7 cellular contexts compared by ENCODE assay signal in genomic region chr1:15741183-15741850, GRCh38. TPM values are rescaled to one million over a fixed set of nuclear protein-coding genes. Genes with fewer than 3 reads are reported as not detected.
DNase-seq lines count a peak whose midpoint lies in the region; ATAC-seq and TF ChIP-seq lines count a peak whose summit lies in the region.

No MANE protein-coding gene starts in this region.

- H3K27me3 Mint-ChIP-seq in activated T-helper 2 cell treated with anti-CD3 and anti-CD28 coated beads, Interferon-gamma antibody, Interleukin-2, Interleukin-4, amounts not matched to agents 10 μg/mL and 5 μg/mL and 100 μg/mL, durations not matched to agents 14 hours and 24 hours and 36 hours (ENCODE audit: low read depth): no peaks in the 10 kb centered on the region
- no peaks in the 10 kb centered on the region for H3K27me3 Mint-ChIP-seq in osteocyte (ENCODE audit: unreplicated experiment)

- TF ChIP-seq CTCF in RWPE2 (IDR thresholded peaks at IDR 0.05; ENCODE audit: poor library complexity, severe bottlenecking): peak; percentile 97
- peak in 3 of 4 experiments; percentile 79 to 88 (median 85) for TF ChIP-seq CTCF in gastroesophageal sphincter (IDR thresholded peaks at IDR 0.05)
- peak; percentile 79 for TF ChIP-seq CTCF in osteocyte (IDR thresholded peaks at IDR 0.05)
- TF ChIP-seq CTCF in tibial nerve (IDR thresholded peaks at IDR 0.05): peak; percentile 72 to 83 (median 77)

- 4 to 50% methylated on average over 2 to 4 of the region's 14 CpGs for WGBS in gastroesophageal sphincter (ENCODE audit: low coverage in 1 of 2), 2 donors
- WGBS in tibial nerve, 2 donors: 25 to 34% methylated on average over 14 of the region's 14 CpGs

- TF ChIP-seq EP300 in gastroesophageal sphincter (IDR thresholded peaks at IDR 0.05) (no peak), tibial nerve (IDR thresholded peaks at IDR 0.05) (peak in 1 of 2 donors; percentile 34)

- no peak overlapping the region for H3K27ac ChIP-seq in RWPE2 (ENCODE audit: poor library complexity, severe bottlenecking)
- no peak overlapping the region for H3K27ac ChIP-seq in gastroesophageal sphincter
- peak overlapping the region in 1 of 4 donors; percentile 62 for H3K27ac ChIP-seq in tibial nerve

- H3K4me1 ChIP-seq in RWPE2 (ENCODE audit: insufficient read depth, poor library complexity, severe bottlenecking) (no peaks in the 10 kb centered on the region), gastroesophageal sphincter (peaks cover 0 to 14% (median 5%) of the 10 kb centered on the region in 3 donors), tibial nerve (peaks cover 0 to 28% (median 7%) of the 10 kb centered on the region in 4 donors)

- ATAC-seq in GM18505 (IDR thresholded peaks at IDR 0.05; ENCODE audit: unreplicated experiment) (peak; percentile 62), RWPE2 (ENCODE audit: low read depth) (peak; percentile 93), gastroesophageal sphincter (peak; percentile 88)

- H3K36me3 ChIP-seq in RWPE2 (ENCODE audit: low read depth) (no peaks in the 10 kb centered on the region), gastroesophageal sphincter (no peaks in the 10 kb centered on the region), tibial nerve (peaks cover 0 to 24% (median 0%) of the 10 kb centered on the region in 3 donors)

- no peaks in the 10 kb centered on the region for H3K27me3 ChIP-seq in RWPE2 (ENCODE audit: insufficient read depth, poor library complexity, severe bottlenecking)
- H3K27me3 ChIP-seq in gastroesophageal sphincter: no peaks in the 10 kb centered on the region
- H3K27me3 ChIP-seq in tibial nerve: no peaks in the 10 kb centered on the region

- no peak overlapping the region for H3K27ac Mint-ChIP-seq in activated T-helper 2 cell treated with anti-CD3 and anti-CD28 coated beads, Interferon-gamma antibody, Interleukin-2, Interleukin-4, amounts not matched to agents 10 μg/mL and 5 μg/mL and 100 μg/mL, durations not matched to agents 14 hours and 24 hours and 36 hours
- H3K27ac Mint-ChIP-seq in osteocyte (ENCODE audit: unreplicated experiment): no peak overlapping the region

- DNase-seq in LHCN-M2 (ENCODE audit: low read depth) (peak; percentile 31), RWPE2 (ENCODE audit: low spot score) (peak; percentile 87), osteocyte (ENCODE audit: extremely low spot score, unreplicated experiment) (no peak), tibial nerve (ENCODE audit: low spot score in 2 of 2) (peak; percentile 49 to 51)
- peak; percentile 58 for DNase-seq in activated T-helper 2 cell treated with anti-CD3 and anti-CD28 coated beads, Interferon-gamma antibody, Interleukin-2, Interleukin-4, amounts not matched to agents 10 μg/mL and 5 μg/mL and 100 μg/mL, durations not matched to agents 14 hours and 24 hours and 36 hours (ENCODE audit: low spot score)

- no peak overlapping the region for H3K4me3 Mint-ChIP-seq in activated T-helper 2 cell treated with anti-CD3 and anti-CD28 coated beads, Interferon-gamma antibody, Interleukin-2, Interleukin-4, amounts not matched to agents 10 μg/mL and 5 μg/mL and 100 μg/mL, durations not matched to agents 14 hours and 24 hours and 36 hours (ENCODE audit: low read depth)
- H3K4me3 Mint-ChIP-seq in osteocyte (ENCODE audit: unreplicated experiment): no peak overlapping the region

- intact Hi-C loops in activated T-helper 2 cell treated with anti-CD3 and anti-CD28 coated beads, Interferon-gamma antibody, Interleukin-2, Interleukin-4, amounts not matched to agents 10 μg/mL and 5 μg/mL and 100 μg/mL, durations not matched to agents 14 hours and 24 hours and 36 hours (cut with micrococcal nuclease): loop anchor here (1.0 to 2.0 kb wide), 2 partner anchors 139 to 146 kb away; no protein-coding TSS in a partner anchor

- TF ChIP-seq POLR2A in GM18505 (IDR thresholded peaks at IDR 0.05; ENCODE audit: borderline replicate concordance, extremely low read depth, insufficient read depth, insufficient read length) (no peak), gastroesophageal sphincter (IDR thresholded peaks at IDR 0.05) (no peak), tibial nerve (IDR thresholded peaks at IDR 0.05) (no peak)

- H3K4me3 ChIP-seq in RWPE2 (ENCODE audit: severe bottlenecking) (no peak overlapping the region), gastroesophageal sphincter (no peak overlapping the region), tibial nerve (no peak overlapping the region)

- H3K36me3 Mint-ChIP-seq in activated T-helper 2 cell treated with anti-CD3 and anti-CD28 coated beads, Interferon-gamma antibody, Interleukin-2, Interleukin-4, amounts not matched to agents 10 μg/mL and 5 μg/mL and 100 μg/mL, durations not matched to agents 14 hours and 24 hours and 36 hours (ENCODE audit: low read depth): no peaks in the 10 kb centered on the region
- H3K36me3 Mint-ChIP-seq in osteocyte (ENCODE audit: unreplicated experiment): no peaks in the 10 kb centered on the region

- no peaks in the 10 kb centered on the region for H3K9me3 Mint-ChIP-seq in activated T-helper 2 cell treated with anti-CD3 and anti-CD28 coated beads, Interferon-gamma antibody, Interleukin-2, Interleukin-4, amounts not matched to agents 10 μg/mL and 5 μg/mL and 100 μg/mL, durations not matched to agents 14 hours and 24 hours and 36 hours
- no peaks in the 10 kb centered on the region for H3K9me3 Mint-ChIP-seq in osteocyte (ENCODE audit: unreplicated experiment)

- peaks cover 4% of the 10 kb centered on the region for H3K4me1 Mint-ChIP-seq in activated T-helper 2 cell treated with anti-CD3 and anti-CD28 coated beads, Interferon-gamma antibody, Interleukin-2, Interleukin-4, amounts not matched to agents 10 μg/mL and 5 μg/mL and 100 μg/mL, durations not matched to agents 14 hours and 24 hours and 36 hours (ENCODE audit: low read depth)
- peaks cover 12% of the 10 kb centered on the region for H3K4me1 Mint-ChIP-seq in osteocyte (ENCODE audit: unreplicated experiment)

- no peaks in the 10 kb centered on the region for H3K9me3 ChIP-seq in RWPE2 (ENCODE audit: severe bottlenecking)
- no peaks in the 10 kb centered on the region for H3K9me3 ChIP-seq in gastroesophageal sphincter
- no peaks in the 10 kb centered on the region for H3K9me3 ChIP-seq in tibial nerve

RNA-seq across cellular contexts. Expression of gene TMEM82, which starts 1.0 kb away (rescaled TPM):
- total RNA-seq in LHCN-M2 (2014; rRNA removed): 0.11 TPM in 1 of 2 replicates, not detected in the other
- polyA plus RNA-seq in LHCN-M2 (2012): not detected
- not detected in 2 replicates for total RNA-seq in activated T-helper 2 cell treated with anti-CD3 and anti-CD28 coated beads, Interferon-gamma antibody, Interleukin-2, Interleukin-4, amounts not matched to agents 10 μg/mL and 5 μg/mL and 100 μg/mL, durations not matched to agents 14 hours and 24 hours and 36 hours
- total RNA-seq in gastroesophageal sphincter: not detected
- not detected in 2 replicates for total RNA-seq in osteocyte
- total RNA-seq in tibial nerve: not detected

RNA-seq across cellular contexts. Expression of gene SLC25A34, which starts 5.3 kb away (rescaled TPM):
- total RNA-seq in LHCN-M2 (2014; rRNA removed) (0.19 and 0.40 TPM in 2 replicates), gastroesophageal sphincter (1 to 10 TPM in 2 of 4 donors, under 1 TPM in 2; 0.10 to 2.0 (median 1.1) TPM), osteocyte (1.3 and 2.8 TPM in 2 replicates), tibial nerve (10 to 100 TPM in 1 of 4 donors, 1 to 10 TPM in 3; 2.8 to 23.7 (median 3.3) TPM)
- polyA plus RNA-seq in LHCN-M2 (2012): 0.16 TPM
- 1.1 and 1.6 TPM in 2 replicates for total RNA-seq in activated T-helper 2 cell treated with anti-CD3 and anti-CD28 coated beads, Interferon-gamma antibody, Interleukin-2, Interleukin-4, amounts not matched to agents 10 μg/mL and 5 μg/mL and 100 μg/mL, durations not matched to agents 14 hours and 24 hours and 36 hours

RNA-seq across cellular contexts. Expression of gene FBLIM1, which starts 17.3 kb away (rescaled TPM):
- total RNA-seq in LHCN-M2 (2014; rRNA removed): 10.3 and 10.4 TPM in 2 replicates
- 21.0 TPM for polyA plus RNA-seq in LHCN-M2 (2012)
- total RNA-seq in activated T-helper 2 cell treated with anti-CD3 and anti-CD28 coated beads, Interferon-gamma antibody, Interleukin-2, Interleukin-4, amounts not matched to agents 10 μg/mL and 5 μg/mL and 100 μg/mL, durations not matched to agents 14 hours and 24 hours and 36 hours: not detected in 2 replicates
- 100 to 1,000 TPM in 1 of 4 donors, 10 to 100 TPM in 3; 40.4 to 106 (median 47.0) TPM for total RNA-seq in gastroesophageal sphincter
- total RNA-seq in osteocyte: 149 and 156 TPM in 2 replicates
- 10 to 100 TPM; 33.3 to 46.5 (median 44.1) TPM for total RNA-seq in tibial nerve

RNA-seq across cellular contexts. Expression of gene PLEKHM2, which starts 57.2 kb away (rescaled TPM):
- total RNA-seq in LHCN-M2 (2014; rRNA removed) (31.9 and 37.0 TPM in 2 replicates), gastroesophageal sphincter (10 to 100 TPM; 32.1 to 65.2 (median 41.8) TPM), osteocyte (82.0 and 88.1 TPM in 2 replicates), tibial nerve (10 to 100 TPM; 54.0 to 80.4 (median 57.1) TPM)
- polyA plus RNA-seq in LHCN-M2 (2012): 45.8 TPM
- total RNA-seq in activated T-helper 2 cell treated with anti-CD3 and anti-CD28 coated beads, Interferon-gamma antibody, Interleukin-2, Interleukin-4, amounts not matched to agents 10 μg/mL and 5 μg/mL and 100 μg/mL, durations not matched to agents 14 hours and 24 hours and 36 hours: 55.9 and 61.6 TPM in 2 replicates
